13 cellular contexts compared by ENCODE assay signal in the genomic region with DNA sequence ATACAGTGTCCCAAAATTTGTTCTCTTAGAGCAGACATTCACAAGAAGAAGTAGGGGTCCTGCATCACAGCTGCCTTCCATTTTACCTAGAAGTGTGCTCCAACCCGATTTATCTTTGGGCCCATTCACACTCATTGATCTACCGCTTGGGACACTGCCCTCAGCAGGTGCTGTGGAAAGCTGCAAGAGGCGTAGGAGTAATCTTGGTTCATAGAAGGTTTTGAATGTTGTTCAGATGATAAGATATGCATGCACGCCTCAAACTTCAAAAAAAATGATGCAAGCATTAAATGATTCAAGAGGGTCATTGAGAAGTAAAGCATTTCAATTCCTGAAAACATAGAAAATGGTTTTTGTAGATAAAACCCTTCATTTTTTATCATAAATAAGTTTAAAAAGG. TPM values are rescaled to one million over a fixed set of nuclear protein-coding genes. Genes with fewer than 3 reads are reported as not detected.
DNase-seq lines count a peak whose midpoint lies in the region; ATAC-seq and TF ChIP-seq lines count a peak whose summit lies in the region.
"Had no signal": no experiment of that assay in that cellular context is flagged by ENCODE, and none has a peak within 500 bp of the region (broad histone marks: within the 10 kb centered on the region; RNA-seq: fewer than 3 reads in every experiment).

No MANE protein-coding gene starts in this region.

- H3K4me3 ChIP-seq in BE2C (ENCODE audit: low read depth, low read length) (no peak overlapping the region), GM12875 (ENCODE audit: low read depth, low read length) (no peak overlapping the region), fibroblast of the aortic adventitia (ENCODE audit: low read depth, low read length) (no peak overlapping the region)
- H3K4me3 ChIP-seq: mucosa of descending colon had no signal

- no peaks in the 10 kb centered on the region for H3K4me1 ChIP-seq in BE2C

- no peak for DNase-seq in BE2C
- peak; percentile 12 for DNase-seq in RKO (ENCODE audit: low spot score)
- DNase-seq in fibroblast of the aortic adventitia (ENCODE audit: low read depth): peak; percentile 31
- no peak for DNase-seq in cerebellum (ENCODE audit: low spot score)
- DNase-seq in GOT3 (lab: John Stamatoyannopoulos, UW): no peak
- no peak for DNase-seq in islet precursor cell
- DNase-seq: effector CD4-positive, alpha-beta T cell; mucosa of descending colon; NK-92 treated with Interleukin-12 subunit alpha and Interleukin-12 subunit beta, amount 100 ng/mL, for 24 hours had no signal

- ATAC-seq in GM21825 (IDR thresholded peaks at IDR 0.05; ENCODE audit: unreplicated experiment): no peak
- ATAC-seq: mucosa of descending colon had no signal

- no peaks in the 10 kb centered on the region for H3K27me3 ChIP-seq in BE2C

- H3K9me3 ChIP-seq in BE2C: no peaks in the 10 kb centered on the region
- H3K9me3 ChIP-seq: mucosa of descending colon had no signal

- H3K36me3 ChIP-seq in BE2C: no peaks in the 10 kb centered on the region

- peak; percentile 59 for TF ChIP-seq CTCF in BE2C (IDR thresholded peaks at IDR 0.05; ENCODE audit: low read depth, low read length)
- TF ChIP-seq CTCF in GM12875 (IDR thresholded peaks at IDR 0.05; ENCODE audit: borderline replicate concordance, insufficient read depth, low read depth, low read length): peak; percentile 38; the same call in 1 of the 2 replicates
- TF ChIP-seq CTCF in fibroblast of the aortic adventitia (IDR thresholded peaks at IDR 0.05; ENCODE audit: insufficient read depth, low read length): peak; percentile 41

RNA-seq across cellular contexts. Expression of a gene that starts 18.6 kb away (rescaled TPM):
- polyA plus RNA-seq in BE2C (2012; ENCODE audit: insufficient read depth, insufficient read length, low read depth): not detected
- total RNA-seq in fibroblast of the aortic adventitia (ENCODE audit: low replicate concordance) (not detected in 2 replicates), cerebellum (not detected)
- total RNA-seq: activated CD8-positive, alpha-beta memory T cell treated with anti-CD3 and anti-CD28 coated beads for 36 hours; mucosa of descending colon had no signal
- polyA plus RNA-seq: CD14-positive monocyte had no signal

RNA-seq across cellular contexts. Expression of a gene that starts 42.0 kb away (rescaled TPM):
- 67.6 TPM for polyA plus RNA-seq in BE2C (2012; ENCODE audit: insufficient read depth, insufficient read length, low read depth)
- total RNA-seq in fibroblast of the aortic adventitia (ENCODE audit: low replicate concordance) (18.2 and 25.2 TPM in 2 replicates), cerebellum (24.5 TPM)

Comparison
In these comparisons a context has a peak if more than half of its experiments do, and no peak if none do; other contexts are left out.
1. DNase-seq: peak in RKO (single experiment) and fibroblast of the aortic adventitia (single experiment); none in BE2C (single experiment), cerebellum (single experiment), GOT3 (single experiment) and islet precursor cell (single experiment).
2. Peak in every context shown above with its lines, with median percentiles within 50 percentile points of each other: CTCF ChIP-seq.